In genomic region chr1:2558420-2558819, GRCh38 we compare ENCODE assay signal across 13 cellular contexts. TPM values are rescaled to one million over a fixed set of nuclear protein-coding genes. Genes with fewer than 3 reads are reported as not detected.
DNase-seq lines count a peak whose midpoint lies in the region; ATAC-seq and TF ChIP-seq lines count a peak whose summit lies in the region.
"Had no signal": no experiment of that assay in that cellular context is flagged by ENCODE, and none has a peak within 500 bp of the region (broad histone marks: within the 10 kb centered on the region; RNA-seq: fewer than 3 reads in every experiment).

No MANE protein-coding gene starts in this region.

- H3K27ac Mint-ChIP-seq in activated T-helper 2 cell treated with anti-CD3 and anti-CD28 coated beads, Interferon-gamma antibody, Interleukin-2, Interleukin-4, amounts not matched to agents 10 μg/mL and 5 μg/mL and 100 μg/mL, durations not matched to agents 14 hours and 24 hours and 36 hours: no peak overlapping the region
- H3K27ac Mint-ChIP-seq in H9: no peak overlapping the region

- H2BK20ac ChIP-seq in H9 (ENCODE audit: low read depth, low read length, poor library complexity, severe bottlenecking): no peak overlapping the region

- no peak overlapping the region for H2BK15ac ChIP-seq in H9 (ENCODE audit: low read depth, low read length)

- DNase-seq in left ventricle myocardium inferior (no peak), Right ventricle myocardium inferior (ENCODE audit: missing footprints) (no peak), vagina (ENCODE audit: extremely low spot score in 2 of 2) (no peak), H9 (no peak), DMS53 treated with DMSO at 0.1 percent for 48 hours (lab: John Stamatoyannopoulos, UW; ENCODE audit: unreplicated experiment) (no peak), pons (ENCODE audit: low spot score) (no peak)
- DNase-seq in activated T-helper 2 cell treated with anti-CD3 and anti-CD28 coated beads, Interferon-gamma antibody, Interleukin-2, Interleukin-4, amounts not matched to agents 10 μg/mL and 5 μg/mL and 100 μg/mL, durations not matched to agents 14 hours and 24 hours and 36 hours (ENCODE audit: low spot score): no peak
- DNase-seq: activated CD4-positive, CD25-positive, alpha-beta regulatory T cell; NCI-H1436; NCI-H345 had no signal

- ATAC-seq in Right ventricle myocardium inferior: no peak
- ATAC-seq: right cardiac atrium had no signal

- H3K36me3 ChIP-seq in left ventricle myocardium inferior (peaks cover 35% of the 10 kb centered on the region), mucosa of rectum (ENCODE audit: control insufficient read depth in 2 of 2, insufficient read depth in 2 of 2, low read length in 2 of 2) (peaks cover 24 to 39% of the 10 kb centered on the region in 2 donors), vagina (peaks cover 0 to 23% of the 10 kb centered on the region in 2 donors)

- TF ChIP-seq POLR2A in vagina (IDR thresholded peaks at IDR 0.05): no peak

- H3T11ph ChIP-seq in H9 (ENCODE audit: low read length): no peak overlapping the region

- H3K23ac ChIP-seq in H9 (ENCODE audit: insufficient read length, low read depth, low read length): no peak overlapping the region

- TF ChIP-seq CTCF in left ventricle myocardium inferior (IDR thresholded peaks at IDR 0.05; ENCODE audit: borderline replicate concordance) (no peak), vagina (IDR thresholded peaks at IDR 0.05) (no peak), H9 (conservative IDR thresholded peaks at IDR 0.05) (no peak)

- no peak overlapping the region for H2AFZ ChIP-seq in H9 (ENCODE audit: low read length)

- H3K18ac ChIP-seq in H9 (ENCODE audit: insufficient read length, low read depth, low read length): no peak overlapping the region

- H3K14ac ChIP-seq in H9 (ENCODE audit: insufficient read depth, low read length): no peak overlapping the region

- H3K4ac ChIP-seq in H9 (ENCODE audit: low read depth, low read length): no peak overlapping the region

- H3K9ac ChIP-seq in mucosa of rectum (ENCODE audit: low read depth in 1 of 2, low read length in 2 of 2) (peak overlapping the region; percentile 32 to 99), H9 (ENCODE audit: extremely low read depth, insufficient read length, low read length) (no peak overlapping the region)

- H3K23me2 ChIP-seq in H9 (ENCODE audit: insufficient read length, low read depth, low read length, poor library complexity, severe bottlenecking): no peaks in the 10 kb centered on the region

- H4K8ac ChIP-seq in H9 (replicated peaks; ENCODE audit: insufficient read length, low read depth, low read length): no peak overlapping the region

- H3K4me3 Mint-ChIP-seq in activated T-helper 2 cell treated with anti-CD3 and anti-CD28 coated beads, Interferon-gamma antibody, Interleukin-2, Interleukin-4, amounts not matched to agents 10 μg/mL and 5 μg/mL and 100 μg/mL, durations not matched to agents 14 hours and 24 hours and 36 hours (ENCODE audit: low read depth): peak overlapping the region; percentile 97
- H3K4me3 Mint-ChIP-seq in H9: no peak overlapping the region

- intact Hi-C loops in left ventricle myocardium inferior (cut with micrococcal nuclease): no loop called here
- intact Hi-C loops in Right ventricle myocardium inferior (cut with DNase I): loop anchor here (5.0 kb wide), 1 partner anchor 224 kb away; no protein-coding TSS in a partner anchor
- intact Hi-C loops in activated T-helper 2 cell treated with anti-CD3 and anti-CD28 coated beads, Interferon-gamma antibody, Interleukin-2, Interleukin-4, amounts not matched to agents 10 μg/mL and 5 μg/mL and 100 μg/mL, durations not matched to agents 14 hours and 24 hours and 36 hours (cut with micrococcal nuclease): loop anchor here (10.0 kb wide), 1 partner anchor 1154 kb away; the partner anchor contains the start of gene MRPL20
- intact Hi-C loops in vagina (cut with DNase I): no loop called here

- H3K56ac ChIP-seq in H9 (ENCODE audit: insufficient read length, low read depth, low read length): no peak overlapping the region

- H3K9me3 ChIP-seq in left ventricle myocardium inferior (replicated peaks): no peaks in the 10 kb centered on the region
- H3K9me3 ChIP-seq in mucosa of rectum (ENCODE audit: control insufficient read depth in 2 of 2, low read length in 2 of 2): no peaks in the 10 kb centered on the region
- no peaks in the 10 kb centered on the region for H3K9me3 ChIP-seq in vagina
- no peaks in the 10 kb centered on the region for H3K9me3 ChIP-seq in H9 (ENCODE audit: control insufficient read depth, low read depth, low read length)

- H3K4me3 ChIP-seq in left ventricle myocardium inferior (peak overlapping the region; percentile 70), mucosa of rectum (ENCODE audit: low read length in 2 of 2) (no peak overlapping the region), vagina (no peak overlapping the region)

- H3K4me2 ChIP-seq in H9 (ENCODE audit: insufficient read depth, insufficient read length, low read length): no peak overlapping the region

- H3K9me3 Mint-ChIP-seq in activated T-helper 2 cell treated with anti-CD3 and anti-CD28 coated beads, Interferon-gamma antibody, Interleukin-2, Interleukin-4, amounts not matched to agents 10 μg/mL and 5 μg/mL and 100 μg/mL, durations not matched to agents 14 hours and 24 hours and 36 hours: no peaks in the 10 kb centered on the region
- no peaks in the 10 kb centered on the region; a peak in 1 of 5 replicates for H3K9me3 Mint-ChIP-seq in H9

- no peak overlapping the region for H2BK5ac ChIP-seq in H9 (ENCODE audit: insufficient read length, low read length)

- H3K36me3 Mint-ChIP-seq in activated T-helper 2 cell treated with anti-CD3 and anti-CD28 coated beads, Interferon-gamma antibody, Interleukin-2, Interleukin-4, amounts not matched to agents 10 μg/mL and 5 μg/mL and 100 μg/mL, durations not matched to agents 14 hours and 24 hours and 36 hours (ENCODE audit: low read depth): peaks cover 50% of the 10 kb centered on the region
- H3K36me3 Mint-ChIP-seq in H9 (ENCODE audit: insufficient read depth in 1 of 3, low read depth in 3 of 3): no peaks in the 10 kb centered on the region

- peaks cover 17% of the 10 kb centered on the region for H3K4me1 Mint-ChIP-seq in activated T-helper 2 cell treated with anti-CD3 and anti-CD28 coated beads, Interferon-gamma antibody, Interleukin-2, Interleukin-4, amounts not matched to agents 10 μg/mL and 5 μg/mL and 100 μg/mL, durations not matched to agents 14 hours and 24 hours and 36 hours (ENCODE audit: low read depth)
- peaks cover 9 to 10% of the 10 kb centered on the region in 2 experiments for H3K4me1 Mint-ChIP-seq in H9

- H2AK5ac ChIP-seq in H9 (ENCODE audit: insufficient read length, low read length): no peak overlapping the region

- no peaks in the 10 kb centered on the region for H3K79me1 ChIP-seq in H9 (ENCODE audit: insufficient read depth, low read depth, low read length, poor library complexity, severe bottlenecking)

- no peak overlapping the region for H2BK120ac ChIP-seq in H9 (ENCODE audit: low read depth, low read length, poor library complexity, severe bottlenecking)

- no peak overlapping the region for H4K5ac ChIP-seq in H9 (ENCODE audit: insufficient read length, low read depth, low read length)

- no peak overlapping the region for H4K91ac ChIP-seq in H9 (ENCODE audit: insufficient read length, low read depth, low read length)

- no peak overlapping the region for H2BK12ac ChIP-seq in H9 (ENCODE audit: insufficient read length, low read depth, low read length)

- H3K79me2 ChIP-seq in H9 (ENCODE audit: insufficient read depth, low read length): no peaks in the 10 kb centered on the region

- no peaks in the 10 kb centered on the region for H4K20me1 ChIP-seq in H9 (ENCODE audit: control insufficient read depth, insufficient read depth, insufficient read length)

- peaks cover 9% of the 10 kb centered on the region for H3K27me3 ChIP-seq in left ventricle myocardium inferior (ENCODE audit: low read depth)
- no peaks in the 10 kb centered on the region for H3K27me3 ChIP-seq in mucosa of rectum (ENCODE audit: control insufficient read depth in 2 of 2, insufficient read depth in 2 of 2, low read length in 2 of 2)
- H3K27me3 ChIP-seq in vagina: no peaks in the 10 kb centered on the region
- no peaks in the 10 kb centered on the region for H3K27me3 ChIP-seq in H9 (ENCODE audit: insufficient read depth, low read length)

- no CpG with 5 or more reads among the region's 12 CpGs for WGBS in H9 (ENCODE audit: extremely low coverage, insufficient read length, low lambda C conversion rate)

- H3K27ac ChIP-seq in left ventricle myocardium inferior (replicated peaks) (no peak overlapping the region), mucosa of rectum (ENCODE audit: low read depth in 2 of 2, low read length in 2 of 2) (peak overlapping the region in 1 of 2 donors; percentile 99), vagina (peak overlapping the region; percentile 96), H9 (ENCODE audit: insufficient read length, low read depth, low read length) (no peak overlapping the region)

- H3K27me3 Mint-ChIP-seq in activated T-helper 2 cell treated with anti-CD3 and anti-CD28 coated beads, Interferon-gamma antibody, Interleukin-2, Interleukin-4, amounts not matched to agents 10 μg/mL and 5 μg/mL and 100 μg/mL, durations not matched to agents 14 hours and 24 hours and 36 hours (ENCODE audit: low read depth): no peaks in the 10 kb centered on the region
- peaks cover 2% of the 10 kb centered on the region; the same call in 1 of the 2 replicates for H3K27me3 Mint-ChIP-seq in H9 (ENCODE audit: low read depth)

- H3K4me1 ChIP-seq in left ventricle myocardium inferior (peaks cover 61% of the 10 kb centered on the region), mucosa of rectum (ENCODE audit: control insufficient read depth in 2 of 2, insufficient read depth in 2 of 2, low read length in 2 of 2) (peaks cover 28 to 35% of the 10 kb centered on the region in 2 donors), vagina (peaks cover 56% of the 10 kb centered on the region), H9 (ENCODE audit: insufficient read depth, low read length) (no peaks in the 10 kb centered on the region)

RNA-seq across cellular contexts. Expression of gene TNFRSF14, which starts 2.2 kb away (rescaled TPM):
- total RNA-seq in left ventricle myocardium inferior: 13.7 TPM
- 15.7 TPM for total RNA-seq in Right ventricle myocardium inferior
- total RNA-seq in activated T-helper 2 cell treated with anti-CD3 and anti-CD28 coated beads, Interferon-gamma antibody, Interleukin-2, Interleukin-4, amounts not matched to agents 10 μg/mL and 5 μg/mL and 100 μg/mL, durations not matched to agents 14 hours and 24 hours and 36 hours: 191 and 199 TPM in 2 replicates
- 49.6 TPM for total RNA-seq in vagina
- total RNA-seq in H9 (2021): 0.29 and 0.57 TPM in 2 replicates

RNA-seq across cellular contexts. Expression of gene PRXL2B, which starts 28.2 kb away (rescaled TPM):
- total RNA-seq in left ventricle myocardium inferior (8.2 TPM), Right ventricle myocardium inferior (12.2 TPM), vagina (16.2 TPM), H9 (2021) (40.7 and 49.6 TPM in 2 replicates)
- total RNA-seq in activated T-helper 2 cell treated with anti-CD3 and anti-CD28 coated beads, Interferon-gamma antibody, Interleukin-2, Interleukin-4, amounts not matched to agents 10 μg/mL and 5 μg/mL and 100 μg/mL, durations not matched to agents 14 hours and 24 hours and 36 hours: 26.5 and 28.4 TPM in 2 replicates

RNA-seq across cellular contexts. Expression of gene HES5, which starts 28.4 kb away (rescaled TPM):
- total RNA-seq in left ventricle myocardium inferior (0.63 TPM), Right ventricle myocardium inferior (1.3 TPM), vagina (not detected), H9 (2021) (not detected in 2 replicates)
- not detected in 2 replicates for total RNA-seq in activated T-helper 2 cell treated with anti-CD3 and anti-CD28 coated beads, Interferon-gamma antibody, Interleukin-2, Interleukin-4, amounts not matched to agents 10 μg/mL and 5 μg/mL and 100 μg/mL, durations not matched to agents 14 hours and 24 hours and 36 hours
- total RNA-seq: astrocyte had no signal

RNA-seq across cellular contexts. Expression of gene PANK4, which starts 32.0 kb away (rescaled TPM):
- total RNA-seq in left ventricle myocardium inferior (42.8 TPM), Right ventricle myocardium inferior (46.4 TPM), vagina (39.5 TPM), H9 (2021) (32.2 and 34.8 TPM in 2 replicates)
- 49.1 and 52.2 TPM in 2 replicates for total RNA-seq in activated T-helper 2 cell treated with anti-CD3 and anti-CD28 coated beads, Interferon-gamma antibody, Interleukin-2, Interleukin-4, amounts not matched to agents 10 μg/mL and 5 μg/mL and 100 μg/mL, durations not matched to agents 14 hours and 24 hours and 36 hours

Comparison
In these comparisons a context has a peak if more than half of its experiments do, and no peak if none do; other contexts are left out.
1. intact Hi-C loops: an anchor here in Right ventricle myocardium inferior (5.0 kb wide) and activated T-helper 2 cell treated with anti-CD3 and anti-CD28 coated beads, Interferon-gamma antibody, Interleukin-2, Interleukin-4, amounts not matched to agents 10 μg/mL and 5 μg/mL and 100 μg/mL, durations not matched to agents 14 hours and 24 hours and 36 hours (10.0 kb wide); none called in left ventricle myocardium inferior and vagina.